ENCODE assay signal across 8 cellular contexts in the genomic region with DNA sequence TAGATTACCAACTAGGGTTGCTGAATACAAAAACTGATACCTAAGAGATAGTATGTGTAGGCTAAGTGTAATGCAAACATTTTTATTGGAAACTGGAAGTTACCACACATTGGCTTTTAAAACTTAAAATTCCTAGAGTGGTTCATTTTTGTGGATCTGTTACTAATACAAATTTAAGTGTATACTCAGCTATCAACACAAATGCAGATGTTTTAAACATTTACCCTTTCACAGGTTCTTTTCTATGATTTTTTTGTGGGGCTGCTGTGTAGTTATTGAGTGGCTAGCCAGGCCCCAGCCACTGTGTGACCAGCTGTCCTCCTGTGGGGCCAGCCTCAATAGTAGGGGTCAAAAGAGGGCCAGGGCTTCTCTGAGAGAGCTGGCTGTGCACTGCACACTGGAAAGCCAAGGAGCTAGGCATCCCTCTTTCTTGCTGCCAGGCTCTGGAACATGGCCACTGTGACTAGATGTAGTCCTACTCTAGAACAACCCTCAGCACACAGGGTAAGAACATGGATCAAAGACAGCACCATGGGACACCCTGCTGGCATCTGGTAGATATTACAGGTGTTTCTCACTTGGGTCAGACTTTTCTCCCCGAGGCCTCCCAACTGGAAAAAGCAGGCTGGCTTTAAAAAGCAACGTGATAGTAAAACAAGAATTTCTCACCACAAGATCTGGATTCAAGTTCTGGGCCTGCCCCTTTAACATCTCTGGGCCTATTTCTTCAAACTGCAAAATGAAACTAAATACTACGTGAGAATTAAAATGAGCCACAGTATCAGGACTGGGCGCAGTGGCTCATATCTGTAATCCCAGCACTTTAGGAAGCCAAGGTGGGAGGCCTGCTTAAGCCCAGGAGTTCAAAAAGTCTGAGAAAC. TPM values are rescaled to one million over a fixed set of nuclear protein-coding genes. Genes with fewer than 3 reads are reported as not detected.
DNase-seq lines count a peak whose midpoint lies in the region; ATAC-seq and TF ChIP-seq lines count a peak whose summit lies in the region.

No MANE protein-coding gene starts in this region.

- H3K4me1 ChIP-seq in right lobe of liver: peaks cover 0 to 7% (median 0%) of the 10 kb centered on the region in 4 donors

- intact Hi-C loops in right lobe of liver (cut with DNase I) (loop anchor here in 1 of 2 donors (10.0 kb wide), 1 partner anchor 131 kb away; no protein-coding TSS in a partner anchor), posterior vena cava (cut with DNase I) (loop anchor here (2.0 to 5.0 kb wide), 2 partner anchors 137 to 138 kb away; no protein-coding TSS in a partner anchor)

- peak; percentile 78 for TF ChIP-seq CTCF in GM12872 (IDR thresholded peaks at IDR 0.05; ENCODE audit: insufficient read depth, low read depth, low read length)
- peak; percentile 55 to 63 (median 62) for TF ChIP-seq CTCF in right lobe of liver (IDR thresholded peaks at IDR 0.05)

- DNase-seq in NCI-H446 (lab: John Stamatoyannopoulos, UW): peak; percentile 38 to 79
- DNase-seq in dedifferentiated amniotic fluid mesenchymal stem cell (ENCODE audit: extremely low spot score): peak; percentile 82
- peak in 1 of 3 donors; percentile 58 for DNase-seq in right lobe of liver
- DNase-seq in stimulated activated CD8-positive, alpha-beta memory T cell treated with anti-CD3 and anti-CD28 coated beads, Interleukin-2, amount 100 ng/mL, for 1 hour (ENCODE audit: low read depth in 2 of 2): peak; percentile 10 to 12
- no peak for DNase-seq in posterior vena cava (ENCODE audit: low spot score)

- peaks cover 0 to 6% (median 0%) of the 10 kb centered on the region in 4 donors for H3K36me3 ChIP-seq in right lobe of liver

- H3K27me3 ChIP-seq in right lobe of liver: no peaks in the 10 kb centered on the region

- TF ChIP-seq POLR2A in right lobe of liver (IDR thresholded peaks at IDR 0.05): no peak

- peak; percentile 59 for ATAC-seq in HG03103 (IDR thresholded peaks at IDR 0.05; ENCODE audit: low read depth, unreplicated experiment)
- ATAC-seq in activated CD4-positive, CD25-positive, alpha-beta regulatory T cell treated with anti-CD3 and anti-CD28 coated beads, Interleukin-2, amount 50 U/mL, for 24 hours: peak; percentile 79 to 81
- ATAC-seq in right lobe of liver: peak; percentile 88 to 96 (median 92)

- H3K4me3 ChIP-seq in right lobe of liver: no peak overlapping the region

- WGBS in right lobe of liver (ENCODE audit: insufficient coverage, low coverage, low lambda C conversion rate, missing lambda C conversion rate): 27% methylated on average over 4 of the region's 4 CpGs

- no peak overlapping the region for H3K27ac ChIP-seq in right lobe of liver

- no peaks in the 10 kb centered on the region for H3K9me3 ChIP-seq in right lobe of liver

RNA-seq across cellular contexts. Expression of gene VEZF1, which starts 7.3 kb away (rescaled TPM):
- 10 to 100 TPM; 13.0 to 19.3 (median 14.6) TPM for total RNA-seq in right lobe of liver
- total RNA-seq in posterior vena cava: 10 to 100 TPM; 56.1 to 61.8 TPM

RNA-seq across cellular contexts. Expression of gene SRSF1, which starts 11.7 kb away (rescaled TPM):
- 10 to 100 TPM; 55.7 to 92.0 (median 80.0) TPM for total RNA-seq in right lobe of liver
- total RNA-seq in posterior vena cava: 100 to 1,000 TPM; 120 to 152 TPM

RNA-seq across cellular contexts. Expression of gene CUEDC1, which starts 40.1 kb away (rescaled TPM):
- total RNA-seq in right lobe of liver (1 to 10 TPM; 4.0 to 8.5 (median 5.5) TPM), posterior vena cava (10 to 100 TPM; 42.3 to 43.6 TPM)

Comparison
In these comparisons a context has a peak if more than half of its experiments do, and no peak if none do; other contexts are left out.
1. RNA of gene CUEDC1, which starts 40.1 kb away (total RNA-seq): 42.3 to 43.6 TPM in posterior vena cava; 4.0 to 8.5 TPM in right lobe of liver; every median in the first group is over 4 times any median in the second.
2. Peak in every context shown above with its lines, with median percentiles within 50 percentile points of each other: ATAC-seq.